22 cellular contexts compared by ENCODE assay signal in genomic region chr19:56927791-56928207, GRCh38.
A peak's percentile ranks its signal among the peaks of the same experiment; 100 is the strongest.
DNase-seq lines count a peak whose midpoint lies in the region; TF ChIP-seq lines count a peak whose summit lies in the region.
"Had no signal": no experiment of that assay in that cellular context is flagged by ENCODE, and none has a peak within 500 bp of the region (broad histone marks: within the 10 kb centered on the region; RNA-seq: fewer than 3 reads in every experiment).

No MANE protein-coding gene starts in this region.

- peak; percentile 47 for DNase-seq in Caki2 (ENCODE audit: low read depth)
- DNase-seq in M059J (ENCODE audit: low read depth), result peak; percentile 97
- peak; percentile 88 for DNase-seq in RPMI7951 (ENCODE audit: low read depth)
- peak; percentile 74 for DNase-seq in kidney tubule cell (ENCODE audit: low spot score)
- DNase-seq in C1 segment of cervical spinal cord (lab: John Stamatoyannopoulos, UW), result no peak
- DNase-seq in GM10266 (ENCODE audit: extremely low spot score), result no peak
- DNase-seq in activated CD4-positive, CD25-positive, alpha-beta regulatory T cell (lab: John Stamatoyannopoulos, UW), result no peak
- DNase-seq: CD4-positive, CD25-positive, alpha-beta regulatory T cell; DMS53; EL; GDM1; Karpas-422; MM.1S; NCI-H1048; NCI-H1417; NCI-H1694 treated with DMSO at 0.1 percent for 48 hours; NCI-H2081; NCI-H2227 treated with DMSO at 0.1 percent for 48 hours; NCI-H69; OCI-M1; RPMI8226; SHP77 had no signal

- TF ChIP-seq CTCF in GM10266 (IDR thresholded peaks at IDR 0.05; ENCODE audit: control insufficient read depth, insufficient read depth, low read depth, missing control alignments), result no peak

- in situ Hi-C loops in Caki2 (cut with HindIII; ENCODE audit: low pct_unique_long_range_greater_than_20kb, low sequenced_read_pairs), result no loop called here

Comparison
In these comparisons a context has a peak if more than half of its experiments do, and no peak if none do; other contexts are left out.
1. DNase-seq: peak in Caki2 (single experiment), M059J (single experiment), RPMI7951 (single experiment) and kidney tubule cell (single experiment); none in C1 segment of cervical spinal cord (0 of 14), GM10266 (single experiment) and activated CD4-positive, CD25-positive, alpha-beta regulatory T cell (0 of 4).